1 cellular context compared by ENCODE assay signal in genomic region chr2:113218283-113219091, GRCh38.
TF ChIP-seq lines count a peak whose summit lies in the region.

No MANE protein-coding gene starts in this region.

TF ChIP-seq in HCT116, 20 proteins besides CTCF, POLR2A, EP300 and RAD21 (continued from another document):
- TF ChIP-seq ZBTB33 (IDR thresholded peaks at IDR 0.05; ENCODE audit: extremely low read depth, insufficient replicate concordance, low read length), result no peak
- no peak for TF ChIP-seq EGR1 (IDR thresholded peaks at IDR 0.05; ENCODE audit: low read depth)
- no peak for TF ChIP-seq TCF7L2 (IDR thresholded peaks at IDR 0.05; ENCODE audit: borderline replicate concordance, extremely low read depth, insufficient read depth, insufficient read length)
